Comparison of ENCODE assay signal across 9 cellular contexts in the genomic region with DNA sequence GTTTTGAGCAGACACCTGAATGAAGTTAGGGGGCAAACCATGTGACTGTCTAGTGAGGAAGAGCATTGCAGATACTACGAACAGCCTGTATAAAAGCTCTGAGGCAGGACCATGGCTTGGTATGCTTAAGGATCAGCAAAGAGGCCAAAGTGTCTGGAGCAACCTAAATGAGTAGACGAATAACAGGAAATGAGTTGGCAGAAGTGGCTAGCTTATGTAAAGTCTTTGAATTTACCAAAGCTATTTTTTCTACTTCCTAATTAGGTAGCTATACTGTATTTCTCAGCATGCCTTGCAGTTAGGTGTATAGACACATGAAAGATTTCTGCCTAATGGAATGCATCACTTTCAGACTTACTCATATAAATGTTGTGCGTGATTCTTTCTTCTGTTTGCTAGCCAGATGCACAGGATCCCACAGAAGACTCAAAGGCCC. TPM values are rescaled to one million over a fixed set of nuclear protein-coding genes. Genes with fewer than 3 reads are reported as not detected.
A peak's percentile ranks its signal among the peaks of the same experiment; 100 is the strongest.
DNase-seq lines count a peak whose midpoint lies in the region; ATAC-seq lines count a peak whose summit lies in the region.
"Had no signal": no experiment of that assay in that cellular context is flagged by ENCODE, and none has a peak within 500 bp of the region (broad histone marks: within the 10 kb centered on the region; RNA-seq: fewer than 3 reads in every experiment).

No MANE protein-coding gene starts in this region.

- intact Hi-C loops in dendritic cell treated with granulocyte-macrophage colony-stimulating factor and Interleukin-4, amounts not matched to agents 40 ng/mL and 50 ng/mL, for 4 days (cut with micrococcal nuclease): loop anchor here (5.0 kb wide), 1 partner anchor 60 kb away; no protein-coding TSS in a partner anchor

- H3K9me3 Mint-ChIP-seq in activated T-cell treated with anti-CD3 and anti-CD28 coated beads, Interleukin-2, amount 50 U/mL, for 72 hours: peaks cover 0 to 2% of the 10 kb centered on the region in 2 donors
- peaks cover 9% of the 10 kb centered on the region for H3K9me3 Mint-ChIP-seq in dendritic cell treated with granulocyte-macrophage colony-stimulating factor and Interleukin-4, amounts not matched to agents 40 ng/mL and 50 ng/mL, for 4 days

- H3K27me3 Mint-ChIP-seq in activated T-cell treated with anti-CD3 and anti-CD28 coated beads, Interleukin-2, amount 50 U/mL, for 72 hours (ENCODE audit: low read depth): no peaks in the 10 kb centered on the region
- no peaks in the 10 kb centered on the region for H3K27me3 Mint-ChIP-seq in dendritic cell treated with granulocyte-macrophage colony-stimulating factor and Interleukin-4, amounts not matched to agents 40 ng/mL and 50 ng/mL, for 4 days

- DNase-seq in activated T-cell treated with anti-CD3 and anti-CD28 coated beads, Interleukin-2, amount 50 U/mL, for 72 hours: no peak
- DNase-seq in activated T-cell treated with anti-CD3 and anti-CD28 coated beads, Interleukin-2, amount 50 U/mL, for 1 hour: no peak
- peak; percentile 73 for DNase-seq in NOMO-1 treated with dmso at 0.1 percent for 144 hours (lab: John Stamatoyannopoulos, UW; ENCODE audit: unreplicated experiment)
- no peak for DNase-seq in stimulated activated naive CD8-positive, alpha-beta T cell treated with anti-CD3 and anti-CD28 coated beads, Interleukin-15, Interleukin-2, amounts not matched to agents 100 U/mL and 50 U/mL, for 24 hours
- no peak for DNase-seq in cortex of kidney (lab: John Stamatoyannopoulos, UW)
- DNase-seq: DMS79 had no signal

- peak overlapping the region; percentile 63 to 91 for H3K4me3 Mint-ChIP-seq in activated T-cell treated with anti-CD3 and anti-CD28 coated beads, Interleukin-2, amount 50 U/mL, for 72 hours
- no peak overlapping the region for H3K4me3 Mint-ChIP-seq in dendritic cell treated with granulocyte-macrophage colony-stimulating factor and Interleukin-4, amounts not matched to agents 40 ng/mL and 50 ng/mL, for 4 days

- H3K4me1 Mint-ChIP-seq in activated T-cell treated with anti-CD3 and anti-CD28 coated beads, Interleukin-2, amount 50 U/mL, for 72 hours (ENCODE audit: low read depth): peaks cover 36% of the 10 kb centered on the region
- H3K4me1 Mint-ChIP-seq in dendritic cell treated with granulocyte-macrophage colony-stimulating factor and Interleukin-4, amounts not matched to agents 40 ng/mL and 50 ng/mL, for 4 days (ENCODE audit: low read depth): peaks cover 36% of the 10 kb centered on the region

- ATAC-seq in activated T-cell treated with anti-CD3 and anti-CD28 coated beads, Interleukin-2, amount 50 U/mL, for 72 hours (replicated peaks in 1 of 2): peak; percentile 92 to 93
- peak; percentile 87 for ATAC-seq in stimulated activated naive CD8-positive, alpha-beta T cell treated with anti-CD3 and anti-CD28 coated beads, Interleukin-15, Interleukin-2, amounts not matched to agents 100 U/mL and 50 U/mL, for 24 hours
- ATAC-seq in HG02981 (IDR thresholded peaks at IDR 0.05; ENCODE audit: unreplicated experiment): no peak
- ATAC-seq in GM21528 (IDR thresholded peaks at IDR 0.05; ENCODE audit: low FRiP score, unreplicated experiment): no peak

- H3K27ac Mint-ChIP-seq in activated T-cell treated with anti-CD3 and anti-CD28 coated beads, Interleukin-2, amount 50 U/mL, for 72 hours: peak overlapping the region; percentile 94
- peak overlapping the region; percentile 82 for H3K27ac Mint-ChIP-seq in dendritic cell treated with granulocyte-macrophage colony-stimulating factor and Interleukin-4, amounts not matched to agents 40 ng/mL and 50 ng/mL, for 4 days

- peaks cover 0 to 2% of the 10 kb centered on the region in 2 donors for H3K36me3 Mint-ChIP-seq in activated T-cell treated with anti-CD3 and anti-CD28 coated beads, Interleukin-2, amount 50 U/mL, for 72 hours (ENCODE audit: insufficient read depth in 2 of 2)
- H3K36me3 Mint-ChIP-seq in dendritic cell treated with granulocyte-macrophage colony-stimulating factor and Interleukin-4, amounts not matched to agents 40 ng/mL and 50 ng/mL, for 4 days (ENCODE audit: low read depth): no peaks in the 10 kb centered on the region

RNA-seq across cellular contexts. Expression of a gene that starts 9.3 kb away (rescaled TPM):
- total RNA-seq in activated T-cell treated with anti-CD3 and anti-CD28 coated beads, Interleukin-2, amount 50 U/mL, for 72 hours: 10 to 100 TPM; 19.9 to 32.3 TPM

Comparison
In these comparisons a context has a peak if more than half of its experiments do, and no peak if none do; other contexts are left out.
1. ATAC-seq: peak in activated T-cell treated with anti-CD3 and anti-CD28 coated beads, Interleukin-2, amount 50 U/mL, for 72 hours (2 of 2) and stimulated activated naive CD8-positive, alpha-beta T cell treated with anti-CD3 and anti-CD28 coated beads, Interleukin-15, Interleukin-2, amounts not matched to agents 100 U/mL and 50 U/mL, for 24 hours (single experiment); none in HG02981 (single experiment) and GM21528 (single experiment).